Comparison of ENCODE assay signal across 14 cellular contexts in the genomic region with DNA sequence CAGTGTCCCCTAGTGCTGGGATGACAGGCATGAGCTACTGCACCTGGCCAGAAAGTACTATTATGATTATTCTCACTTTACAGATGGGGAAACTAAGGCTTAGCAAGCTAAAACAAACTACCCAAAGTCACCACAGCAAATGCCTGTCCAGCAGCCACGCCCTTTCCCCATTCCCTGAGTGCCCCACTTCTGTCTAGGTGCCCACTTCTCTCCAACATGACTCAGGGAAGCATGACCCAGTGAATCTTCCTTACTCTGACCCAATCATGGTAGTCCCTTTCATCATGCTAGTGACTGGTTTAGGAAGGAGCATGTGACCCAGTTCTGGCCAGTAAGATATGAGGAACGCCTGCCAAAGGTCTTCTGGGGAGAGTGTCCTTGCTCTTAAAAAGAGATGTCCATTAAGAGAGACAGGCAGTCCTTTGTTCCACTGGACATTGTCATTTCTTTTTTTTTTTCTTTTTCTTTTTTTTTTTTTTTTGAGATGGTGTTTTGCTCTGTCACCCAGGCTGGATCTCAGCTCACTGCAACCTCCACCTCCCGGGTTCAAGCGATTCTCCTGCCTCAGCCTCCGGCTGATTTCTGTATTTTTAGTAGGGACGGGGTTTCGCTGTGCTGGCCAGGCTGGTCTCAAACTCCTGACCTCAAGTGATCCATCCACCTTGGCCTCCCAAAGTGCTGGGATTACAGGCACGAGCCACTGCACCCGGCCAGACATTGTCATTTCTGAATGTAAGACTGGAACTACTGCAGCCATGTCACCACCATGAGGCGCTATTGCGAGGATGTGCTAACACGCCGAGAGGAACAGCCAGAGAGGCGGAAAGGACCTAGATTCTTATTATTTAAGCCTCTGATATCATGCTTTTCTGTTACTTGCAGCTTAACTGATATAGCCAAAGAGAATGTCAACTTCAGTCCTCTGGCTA. TPM values are rescaled to one million over a fixed set of nuclear protein-coding genes. Genes with fewer than 3 reads are reported as not detected.
DNase-seq lines count a peak whose midpoint lies in the region; ATAC-seq and TF ChIP-seq lines count a peak whose summit lies in the region.
"Had no signal": no experiment of that assay in that cellular context is flagged by ENCODE, and none has a peak within 500 bp of the region (broad histone marks: within the 10 kb centered on the region; RNA-seq: fewer than 3 reads in every experiment).

No MANE protein-coding gene starts in this region.

- POLR2A ChIA-PET in RWPE1 (lab: Yijun Ruan, JAX; ENCODE audit: low non-redundant PET), result no interaction called here

- peak; percentile 12 for DNase-seq in DMS 273 (lab: John Stamatoyannopoulos, UW; ENCODE audit: unreplicated experiment)
- no peak for DNase-seq in DMS 273 treated with DMSO at 0.1 percent for 48 hours (lab: John Stamatoyannopoulos, UW)
- peak; percentile 72 for DNase-seq in H7
- peak; percentile 30 for DNase-seq in RWPE1 (ENCODE audit: low spot score)
- peak; percentile 61 for DNase-seq in iPS-NIHi11 (ENCODE audit: low spot score)
- DNase-seq in natural killer cell, result no peak
- no peak for DNase-seq in NCI-H345 (lab: John Stamatoyannopoulos, UW)
- no peak for DNase-seq in mucosa of gallbladder (ENCODE audit: low spot score)
- DNase-seq: 8988T, anterior cingulate cortex, NCI-H146 had no signal

- peaks cover 14 to 27% of the 10 kb centered on the region in 2 donors for H3K27me3 Mint-ChIP-seq in natural killer cell (ENCODE audit: low read depth in 2 of 2)

- CTCF ChIA-PET in RWPE1 (lab: Yijun Ruan, JAX), result interaction anchor here (0.6 kb wide), 1 partner anchor 306 kb away, joined by 5 read pairs; no protein-coding TSS in a partner anchor

- no peak overlapping the region for H3K27ac ChIP-seq in RWPE1

- TF ChIP-seq CTCF in RWPE1 (conservative IDR thresholded peaks at IDR 0.05; ENCODE audit: low read depth) (no peak), natural killer cell (IDR thresholded peaks at IDR 0.05) (no peak)

- no peaks in the 10 kb centered on the region for H3K36me3 Mint-ChIP-seq in natural killer cell

- H3K27ac Mint-ChIP-seq in natural killer cell, result no peak overlapping the region

- no peak overlapping the region for H3K4me3 ChIP-seq in H7 (ENCODE audit: insufficient read depth, low read depth, low read length)
- H3K4me3 ChIP-seq: lung had no signal

- H3K4me1 Mint-ChIP-seq in natural killer cell, result no peaks in the 10 kb centered on the region

- intact Hi-C loops in natural killer cell (cut with micrococcal nuclease), result no loop called here

- H3K27me3 ChIP-seq in H7 (ENCODE audit: control insufficient read depth, insufficient read depth, low read length), result peaks cover 2% of the 10 kb centered on the region

- ATAC-seq in natural killer cell, result no peak
- ATAC-seq: sciatic nerve had no signal

- H3K36me3 ChIP-seq in H7 (replicated peaks; ENCODE audit: control insufficient read depth, insufficient read depth, low read length), result no peaks in the 10 kb centered on the region

- H3K4me3 Mint-ChIP-seq in natural killer cell, result no peak overlapping the region

- no peaks in the 10 kb centered on the region for H3K9me3 Mint-ChIP-seq in natural killer cell

RNA-seq across cellular contexts. Expression of gene MEGF11, which starts 19.8 kb away (rescaled TPM):
- 0.67 and 0.76 TPM in 2 replicates for total RNA-seq in H7 (2014; rRNA removed; shearing (Covaris generic))
- total RNA-seq in natural killer cell (not detected), mucosa of gallbladder (0.35 TPM)
- total RNA-seq: activated CD8-positive, alpha-beta memory T cell treated with anti-CD3 and anti-CD28 coated beads for 36 hours had no signal

RNA-seq across cellular contexts. Expression of gene DIS3L, which starts 59.6 kb away (rescaled TPM):
- 26.9 and 28.4 TPM in 2 replicates for total RNA-seq in H7 (2014; rRNA removed; shearing (Covaris generic))
- total RNA-seq in natural killer cell, result 10 to 100 TPM; 21.9 to 30.6 (median 28.3) TPM
- total RNA-seq in mucosa of gallbladder, result 29.3 TPM

Comparison
In these comparisons a context has a peak if more than half of its experiments do, and no peak if none do; other contexts are left out.
1. DNase-seq: peak in DMS 273 (single experiment), H7 (single experiment), RWPE1 (single experiment) and iPS-NIHi11 (single experiment); none in DMS 273 treated with DMSO at 0.1 percent for 48 hours (single experiment), natural killer cell (single experiment), NCI-H345 (single experiment) and mucosa of gallbladder (single experiment).